Comparison of ENCODE assay signal across 20 cellular contexts in the genomic region with DNA sequence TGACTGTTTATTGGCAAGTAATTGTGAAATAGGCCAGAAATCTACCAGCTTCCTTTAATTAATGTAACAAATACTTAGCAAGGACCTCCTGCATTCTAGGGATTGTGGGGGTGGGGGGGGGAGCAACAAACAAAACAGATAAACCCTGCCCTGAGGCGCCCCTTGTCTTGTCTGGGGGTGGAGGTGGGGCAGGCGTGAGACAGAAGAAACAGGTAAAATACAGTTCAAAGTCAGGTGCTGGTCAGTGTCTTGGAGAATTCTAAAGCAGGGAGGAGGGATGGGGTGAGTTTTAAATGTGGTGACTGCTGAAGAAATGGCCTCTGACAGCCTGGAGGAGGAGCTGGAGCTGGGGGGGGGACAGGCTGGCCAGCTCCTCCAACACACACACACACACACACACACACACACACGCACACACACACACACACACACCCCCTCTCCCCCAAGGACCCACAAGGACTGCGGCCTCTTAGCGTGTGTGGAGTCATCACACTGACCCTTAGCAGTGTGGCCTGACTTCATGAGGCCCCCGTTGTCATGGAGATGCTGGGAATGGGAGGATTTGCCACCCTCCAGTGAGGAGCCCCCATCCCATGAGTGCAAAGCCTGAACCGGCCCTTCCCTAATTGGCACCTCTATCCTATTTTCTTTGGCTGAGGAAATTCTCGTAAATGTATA.
DNase-seq lines count a peak whose midpoint lies in the region; ATAC-seq and TF ChIP-seq lines count a peak whose summit lies in the region.
"Had no signal": no experiment of that assay in that cellular context is flagged by ENCODE, and none has a peak within 500 bp of the region (broad histone marks: within the 10 kb centered on the region; RNA-seq: fewer than 3 reads in every experiment).

No MANE protein-coding gene starts in this region.

- H3K9me3 Mint-ChIP-seq in activated CD4-positive, alpha-beta T cell treated with anti-CD3 and anti-CD28 coated beads, Interleukin-2, amount 10 ng/mL, durations not matched to agents 24 days and 14 days: no peaks in the 10 kb centered on the region
- H3K9me3 Mint-ChIP-seq in glutamatergic neuron (ENCODE audit: unreplicated experiment) (no peaks in the 10 kb centered on the region), neural progenitor cell (no peaks in the 10 kb centered on the region)
- H3K9me3 Mint-ChIP-seq in activated naive CD4-positive, alpha-beta T cell treated with anti-CD3 and anti-CD28 coated beads for 36 hours: peaks cover 9% of the 10 kb centered on the region

- H3K9ac ChIP-seq in neural progenitor cell: no peak overlapping the region
- H3K9ac ChIP-seq: BLaER1 had no signal

- no peaks in the 10 kb centered on the region for H3K27me3 ChIP-seq in neural progenitor cell
- H3K27me3 ChIP-seq: BLaER1 had no signal

- H3K36me3 Mint-ChIP-seq in activated CD4-positive, alpha-beta T cell treated with anti-CD3 and anti-CD28 coated beads, Interleukin-2, amount 10 ng/mL, durations not matched to agents 24 days and 14 days (ENCODE audit: low read depth): no peaks in the 10 kb centered on the region
- H3K36me3 Mint-ChIP-seq in glutamatergic neuron (ENCODE audit: unreplicated experiment) (no peaks in the 10 kb centered on the region), neural progenitor cell (peaks cover 2% of the 10 kb centered on the region)
- H3K36me3 Mint-ChIP-seq in activated naive CD4-positive, alpha-beta T cell treated with anti-CD3 and anti-CD28 coated beads for 36 hours (ENCODE audit: low read depth): peaks cover 25% of the 10 kb centered on the region

- no peak overlapping the region for H3K27ac Mint-ChIP-seq in activated CD4-positive, alpha-beta T cell treated with anti-CD3 and anti-CD28 coated beads, Interleukin-2, amount 10 ng/mL, durations not matched to agents 24 days and 14 days
- H3K27ac Mint-ChIP-seq in glutamatergic neuron (ENCODE audit: unreplicated experiment): peak overlapping the region; percentile 24
- peak overlapping the region; percentile 65 for H3K27ac Mint-ChIP-seq in neural progenitor cell
- H3K27ac Mint-ChIP-seq in activated naive CD4-positive, alpha-beta T cell treated with anti-CD3 and anti-CD28 coated beads for 36 hours: no peak overlapping the region
- H3K27ac Mint-ChIP-seq: B cell; CD4-positive, CD25-positive, alpha-beta regulatory T cell; CD8-positive, alpha-beta T cell had no signal

- no peaks in the 10 kb centered on the region for H3K27me3 Mint-ChIP-seq in activated CD4-positive, alpha-beta T cell treated with anti-CD3 and anti-CD28 coated beads, Interleukin-2, amount 10 ng/mL, durations not matched to agents 24 days and 14 days
- H3K27me3 Mint-ChIP-seq in glutamatergic neuron (ENCODE audit: unreplicated experiment) (peaks cover 3% of the 10 kb centered on the region), neural progenitor cell (ENCODE audit: insufficient read depth, low read depth) (peaks cover 2% of the 10 kb centered on the region)
- no peaks in the 10 kb centered on the region for H3K27me3 Mint-ChIP-seq in activated naive CD4-positive, alpha-beta T cell treated with anti-CD3 and anti-CD28 coated beads for 36 hours (ENCODE audit: low read depth)
- H3K27me3 Mint-ChIP-seq: B cell; CD4-positive, CD25-positive, alpha-beta regulatory T cell had no signal

- no peaks in the 10 kb centered on the region for H3K79me2 ChIP-seq in neural progenitor cell (ENCODE audit: low read depth)

- H3F3A ChIP-seq in neural progenitor cell (ENCODE audit: low read depth): no peaks in the 10 kb centered on the region

- no peak overlapping the region for H3K27ac ChIP-seq in neural progenitor cell
- H3K27ac ChIP-seq: 22Rv1, BLaER1, C4-2B had no signal

- DNase-seq in activated CD4-positive, alpha-beta T cell treated with anti-CD3 and anti-CD28 coated beads, Interleukin-2, amount 10 ng/mL, durations not matched to agents 24 days and 14 days: peak; percentile 38
- DNase-seq in activated CD4-positive, alpha-beta T cell treated with anti-CD3 and anti-CD28 coated beads for 4 hours: no peak
- no peak for DNase-seq in glutamatergic neuron
- DNase-seq in neural progenitor cell (ENCODE audit: low spot score): no peak
- no peak for DNase-seq in activated naive CD4-positive, alpha-beta T cell treated with anti-CD3 and anti-CD28 coated beads for 36 hours
- DNase-seq: CD4-positive, CD25-positive, alpha-beta regulatory T cell; CD8-positive, alpha-beta T cell; DMS 273 treated with DMSO at 0.1 percent for 48 hours; DMS79; EL; GDM1; GOT3; HCEC 1CT had no signal

- no peaks in the 10 kb centered on the region for H4K20me1 ChIP-seq in neural progenitor cell (ENCODE audit: low read depth)

- no peaks in the 10 kb centered on the region for H3K4me1 Mint-ChIP-seq in activated CD4-positive, alpha-beta T cell treated with anti-CD3 and anti-CD28 coated beads, Interleukin-2, amount 10 ng/mL, durations not matched to agents 24 days and 14 days
- H3K4me1 Mint-ChIP-seq in glutamatergic neuron (ENCODE audit: low read depth, unreplicated experiment): peaks cover 23% of the 10 kb centered on the region
- H3K4me1 Mint-ChIP-seq in neural progenitor cell: peaks cover 33% of the 10 kb centered on the region
- no peaks in the 10 kb centered on the region for H3K4me1 Mint-ChIP-seq in activated naive CD4-positive, alpha-beta T cell treated with anti-CD3 and anti-CD28 coated beads for 36 hours (ENCODE audit: low read depth)

- no peak overlapping the region for H3K4me3 Mint-ChIP-seq in activated CD4-positive, alpha-beta T cell treated with anti-CD3 and anti-CD28 coated beads, Interleukin-2, amount 10 ng/mL, durations not matched to agents 24 days and 14 days
- H3K4me3 Mint-ChIP-seq in glutamatergic neuron (ENCODE audit: unreplicated experiment) (no peak overlapping the region), neural progenitor cell (no peak overlapping the region)
- H3K4me3 Mint-ChIP-seq in activated naive CD4-positive, alpha-beta T cell treated with anti-CD3 and anti-CD28 coated beads for 36 hours: no peak overlapping the region
- H3K4me3 Mint-ChIP-seq: B cell; CD4-positive, CD25-positive, alpha-beta regulatory T cell; CD8-positive, alpha-beta T cell had no signal

- no peaks in the 10 kb centered on the region for H3K36me3 ChIP-seq in neural progenitor cell

- intact Hi-C loops in activated CD4-positive, alpha-beta T cell treated with anti-CD3 and anti-CD28 coated beads, Interleukin-2, amount 10 ng/mL, durations not matched to agents 24 days and 14 days (cut with micrococcal nuclease): no loop called here
- intact Hi-C loops in activated naive CD4-positive, alpha-beta T cell treated with anti-CD3 and anti-CD28 coated beads for 36 hours (cut with micrococcal nuclease): no loop called here

- H3K4me3 ChIP-seq in neural progenitor cell: no peak overlapping the region
- H3K4me3 ChIP-seq: BLaER1, GM12878 had no signal

- no peaks in the 10 kb centered on the region for H3K9me3 ChIP-seq in neural progenitor cell (ENCODE audit: low read depth)
- H3K9me3 ChIP-seq: BLaER1 had no signal

- TF ChIP-seq CTCF in glutamatergic neuron (IDR thresholded peaks at IDR 0.05; ENCODE audit: partially characterized antibody, unreplicated experiment) (no peak), neural progenitor cell (IDR thresholded peaks at IDR 0.05) (no peak)

- no peak overlapping the region for H2AFZ ChIP-seq in neural progenitor cell (replicated peaks)

- H3K4me2 ChIP-seq in neural progenitor cell: peak overlapping the region; percentile 8
- H3K4me2 ChIP-seq: BLaER1 had no signal

- peaks cover 4% of the 10 kb centered on the region for H3K4me1 ChIP-seq in neural progenitor cell

- CTCF ChIA-PET in activated naive CD4-positive, alpha-beta T cell treated with anti-CD3 and anti-CD28 coated beads for 36 hours (lab: Charles Lee): no interaction called here

- no peak for ATAC-seq in GM21576 (IDR thresholded peaks at IDR 0.05; ENCODE audit: unreplicated experiment)
- ATAC-seq in GM21381 (IDR thresholded peaks at IDR 0.05; ENCODE audit: unreplicated experiment): no peak
- ATAC-seq: CD8-positive, alpha-beta T cell; GM12878 had no signal

Comparison
In these comparisons a context has a peak if more than half of its experiments do, and no peak if none do; other contexts are left out.
1. H3K27ac Mint-ChIP-seq: peak in glutamatergic neuron (single experiment) and neural progenitor cell (single experiment); none in activated CD4-positive, alpha-beta T cell treated with anti-CD3 and anti-CD28 coated beads, Interleukin-2, amount 10 ng/mL, durations not matched to agents 24 days and 14 days (single experiment) and activated naive CD4-positive, alpha-beta T cell treated with anti-CD3 and anti-CD28 coated beads for 36 hours (single experiment).